In genomic region chr4:9704551-9705332, GRCh38 we compare ENCODE assay signal across 17 cellular contexts.
"Had no signal": no experiment of that assay in that cellular context is flagged by ENCODE, and none has a peak within 500 bp of the region (broad histone marks: within the 10 kb centered on the region; RNA-seq: fewer than 3 reads in every experiment).

No MANE protein-coding gene starts in this region.

- H3K4me3 ChIP-seq: gastrocnemius medialis, heart right ventricle, left ventricle myocardium inferior, ovary, stomach, thoracic aorta, uterus had no signal

- H3K9me3 Mint-ChIP-seq: activated T-helper 1 cell treated with anti-CD3 and anti-CD28 coated beads, Interleukin-12 subunit alpha, Interleukin-12 subunit beta, Interleukin-2, Interleukin-4 antibody, amounts not matched to agents 30 ng/mL and 10 ng/mL and 1 ng/mL, durations not matched to agents 14 hours and 24 hours and 36 hours had no signal

- H3K27ac ChIP-seq: epithelial cell of prostate, gastrocnemius medialis, heart right ventricle, left ventricle myocardium inferior, ovary, stomach, thoracic aorta, uterus had no signal

- H3K27ac Mint-ChIP-seq: activated T-helper 1 cell treated with anti-CD3 and anti-CD28 coated beads, Interleukin-12 subunit alpha, Interleukin-12 subunit beta, Interleukin-2, Interleukin-4 antibody, amounts not matched to agents 30 ng/mL and 10 ng/mL and 1 ng/mL, durations not matched to agents 14 hours and 24 hours and 36 hours; nephron progenitor cell had no signal

- H3K4me3 Mint-ChIP-seq: activated T-helper 1 cell treated with anti-CD3 and anti-CD28 coated beads, Interleukin-12 subunit alpha, Interleukin-12 subunit beta, Interleukin-2, Interleukin-4 antibody, amounts not matched to agents 30 ng/mL and 10 ng/mL and 1 ng/mL, durations not matched to agents 14 hours and 24 hours and 36 hours; nephron progenitor cell had no signal

- H3K36me3 ChIP-seq: gastrocnemius medialis, heart right ventricle, left ventricle myocardium inferior, ovary, stomach, thoracic aorta, uterus had no signal

- H3K9me3 ChIP-seq: gastrocnemius medialis, heart right ventricle, left ventricle myocardium inferior, ovary, stomach, thoracic aorta, uterus had no signal

- H3K4me1 ChIP-seq: gastrocnemius medialis, heart right ventricle, left ventricle myocardium inferior, uterus had no signal

- DNase-seq: activated CD4-positive, alpha-beta T cell treated with anti-CD3 and anti-CD28 coated beads for 1 hour; activated naive CD4-positive, alpha-beta T cell; cortex of kidney; effector CD8-positive, alpha-beta T cell; gastrocnemius medialis; heart right ventricle; kidney; left ventricle myocardium inferior; mesenchymal stem cell; nephron progenitor cell; ovary; stimulated activated CD4-positive, alpha-beta T cell treated with anti-CD3 and anti-CD28 coated beads, Interleukin-4, amount 100 ng/mL, for 24 hours; stomach; uterus had no signal

- ATAC-seq: gastrocnemius medialis, heart right ventricle had no signal

- H3K27me3 ChIP-seq: gastrocnemius medialis, ovary, stomach, uterus had no signal
